12 cellular contexts compared by ENCODE assay signal in genomic region chr4:173436149-173436579, GRCh38. TPM values are rescaled to one million over a fixed set of nuclear protein-coding genes. Genes with fewer than 3 reads are reported as not detected.
A peak's percentile ranks its signal among the peaks of the same experiment; 100 is the strongest.
DNase-seq lines count a peak whose midpoint lies in the region; ATAC-seq, FAIRE-seq and TF ChIP-seq lines count a peak whose summit lies in the region.
"Had no signal": no experiment of that assay in that cellular context is flagged by ENCODE, and none has a peak within 500 bp of the region (broad histone marks: within the 10 kb centered on the region; RNA-seq: fewer than 3 reads in every experiment).

No MANE protein-coding gene starts in this region.

- peak; percentile 54 for FAIRE-seq in astrocyte (lab: Jason Lieb, UNC)

- H3K4me1 Mint-ChIP-seq in astrocyte (ENCODE audit: low read depth, unreplicated experiment): peaks cover 12% of the 10 kb centered on the region

- TF ChIP-seq CTCF in A673 (conservative IDR thresholded peaks at IDR 0.05; ENCODE audit: low read depth, low read length): no peak
- no peak for TF ChIP-seq CTCF in astrocyte (IDR thresholded peaks at IDR 0.05; ENCODE audit: insufficient read depth, low read depth, low read length)

- H3K9me3 ChIP-seq in A673 (ENCODE audit: low read depth, low read length, poor library complexity, severe bottlenecking) (peaks cover 5% of the 10 kb centered on the region), astrocyte (ENCODE audit: insufficient read depth, low read depth, low read length) (no peaks in the 10 kb centered on the region)
- H3K9me3 ChIP-seq: upper lobe of right lung had no signal

- peaks cover 3% of the 10 kb centered on the region for H3K27me3 Mint-ChIP-seq in astrocyte (ENCODE audit: low read depth, unreplicated experiment)

- POLR2A ChIA-PET in A673 (lab: Charles Lee; ENCODE audit: low non-redundant PET): no interaction called here

- H3K27ac ChIP-seq in A673 (ENCODE audit: low read depth, low read length, poor library complexity, severe bottlenecking) (no peak overlapping the region), astrocyte (ENCODE audit: low read depth, low read length) (no peak overlapping the region)
- H3K27ac ChIP-seq: C4-2B, RWPE1, upper lobe of right lung had no signal

- TF ChIP-seq POLR2A in GM18505 (IDR thresholded peaks at IDR 0.05; ENCODE audit: borderline replicate concordance, extremely low read depth, insufficient read depth, insufficient read length): no peak

- peak overlapping the region; percentile 19 for H3K9ac ChIP-seq in astrocyte (ENCODE audit: low read length)

- peaks cover under 1% of the 10 kb centered on the region for H3K36me3 Mint-ChIP-seq in astrocyte (ENCODE audit: low read depth, unreplicated experiment)

- CTCF ChIA-PET in A673 (lab: Charles Lee): no interaction called here

- no peaks in the 10 kb centered on the region for H3K79me2 ChIP-seq in astrocyte (ENCODE audit: insufficient read depth, low read length)

- peak overlapping the region; percentile 5 for H2AFZ ChIP-seq in astrocyte (ENCODE audit: low read depth, low read length)

- H3K27me3 ChIP-seq in A673 (replicated peaks; ENCODE audit: insufficient read depth, low read depth, low read length, poor library complexity): no peaks in the 10 kb centered on the region
- no peaks in the 10 kb centered on the region for H3K27me3 ChIP-seq in astrocyte (ENCODE audit: insufficient read depth, low read length)
- H3K27me3 ChIP-seq: upper lobe of right lung had no signal

- H3K36me3 ChIP-seq in A673 (ENCODE audit: insufficient read depth, low read length, poor library complexity, severe bottlenecking): no peaks in the 10 kb centered on the region
- no peaks in the 10 kb centered on the region for H3K36me3 ChIP-seq in astrocyte (ENCODE audit: insufficient read depth, low read length)
- H3K36me3 ChIP-seq: upper lobe of right lung had no signal

- H3K4me2 ChIP-seq in astrocyte (ENCODE audit: low read length): peak overlapping the region; percentile 58

- H3K27ac Mint-ChIP-seq in astrocyte (ENCODE audit: unreplicated experiment): no peak overlapping the region

- DNase-seq in A673 (ENCODE audit: low spot score): peak; percentile 15
- DNase-seq in HCEC 1CT: peak; percentile 71
- peak; percentile 90 for DNase-seq in astrocyte (ENCODE audit: low read depth)
- DNase-seq in iris pigment epithelial cell (ENCODE audit: low read depth): peak; percentile 79
- no peak for DNase-seq in activated CD4-positive, CD25-positive, alpha-beta regulatory T cell treated with anti-CD3 and anti-CD28 coated beads, Interleukin-2, amount 50 U/mL, for 72 hours
- no peak for DNase-seq in Right ventricle myocardium superior
- DNase-seq: activated naive CD4-positive, alpha-beta T cell; upper lobe of right lung had no signal

- H3K4me1 ChIP-seq in A673 (ENCODE audit: insufficient read depth, low read length, poor library complexity, severe bottlenecking): no peaks in the 10 kb centered on the region
- peaks cover 16% of the 10 kb centered on the region for H3K4me1 ChIP-seq in astrocyte (ENCODE audit: insufficient read depth, low read length)
- H3K4me1 ChIP-seq: upper lobe of right lung had no signal

- BruUV-seq in A673 (replicated peaks; lab: Mats Ljungman, UMichigan): no TSS peak

- peaks cover 2% of the 10 kb centered on the region for H3K9me3 Mint-ChIP-seq in astrocyte (ENCODE audit: unreplicated experiment)

- ATAC-seq in GM18505 (IDR thresholded peaks at IDR 0.05; ENCODE audit: unreplicated experiment) (no peak), Right ventricle myocardium superior (ENCODE audit: poor library complexity) (no peak), GM18873 (IDR thresholded peaks at IDR 0.05; ENCODE audit: low FRiP score, unreplicated experiment) (no peak)
- ATAC-seq: upper lobe of right lung had no signal

- no peak overlapping the region for H3K4me3 ChIP-seq in A673 (ENCODE audit: low read depth, low read length, poor library complexity, severe bottlenecking)
- no peak overlapping the region for H3K4me3 ChIP-seq in astrocyte (ENCODE audit: insufficient read depth, low read depth, low read length)
- H3K4me3 ChIP-seq: upper lobe of right lung had no signal

- no peaks in the 10 kb centered on the region for H4K20me1 ChIP-seq in astrocyte (ENCODE audit: insufficient read depth, low read length)

- intact Hi-C loops in A673 (cut with micrococcal nuclease; ENCODE audit: unreplicated experiment): no loop called here
- intact Hi-C loops in Right ventricle myocardium superior (cut with DNase I): no loop called here

- no peak overlapping the region for H3K4me3 Mint-ChIP-seq in astrocyte (ENCODE audit: unreplicated experiment)

RNA-seq across cellular contexts. Expression of gene SCRG1, which starts 37.2 kb away (rescaled TPM):
- total RNA-seq in A673 (2021) (0.09 TPM in 1 of 2 replicates, not detected in the other), astrocyte (4.3 and 7.3 TPM in 2 replicates), Right ventricle myocardium superior (0.08 TPM)
- total RNA-seq: upper lobe of right lung had no signal

Comparison
In these comparisons a context has a peak if more than half of its experiments do, and no peak if none do; other contexts are left out.
1. DNase-seq: peak in A673 (single experiment), HCEC 1CT (single experiment), astrocyte (single experiment) and iris pigment epithelial cell (single experiment); none in activated CD4-positive, CD25-positive, alpha-beta regulatory T cell treated with anti-CD3 and anti-CD28 coated beads, Interleukin-2, amount 50 U/mL, for 72 hours (single experiment) and Right ventricle myocardium superior (single experiment).